16 cellular contexts compared by ENCODE assay signal in genomic region chr6:135434095-135434494, GRCh38.
DNase-seq lines count a peak whose midpoint lies in the region; ATAC-seq, FAIRE-seq and TF ChIP-seq lines count a peak whose summit lies in the region.
"Had no signal": no experiment of that assay in that cellular context is flagged by ENCODE, and none has a peak within 500 bp of the region (broad histone marks: within the 10 kb centered on the region; RNA-seq: fewer than 3 reads in every experiment).

No MANE protein-coding gene starts in this region.

- H2AFZ ChIP-seq in endothelial cell of umbilical vein (ENCODE audit: low read depth, low read length), result no peak overlapping the region

- TF ChIP-seq POLR2A in GM18505 (IDR thresholded peaks at IDR 0.05; ENCODE audit: borderline replicate concordance, extremely low read depth, insufficient read depth, insufficient read length) (no peak), endothelial cell of umbilical vein (IDR thresholded peaks at IDR 0.05; ENCODE audit: low read depth, low read length) (no peak)

- DNase-seq in MV-4-11 (lab: John Stamatoyannopoulos, UW) (peak; percentile 95), endothelial cell of umbilical vein (ENCODE audit: low read depth, low spot score) (peak; percentile 32), G401 (ENCODE audit: low spot score) (no peak), cerebellar nuclear complex (lab: John Stamatoyannopoulos, UW) (no peak)
- no peak for DNase-seq in activated CD8-positive, alpha-beta memory T cell treated with anti-CD3 and anti-CD28 coated beads for 24 hours
- no peak for DNase-seq in activated T-cell treated with anti-CD3 and anti-CD28 coated beads, Interleukin-2, amount 50 U/mL, for 48 hours
- DNase-seq: activated naive CD8-positive, alpha-beta T cell treated with anti-CD3 and anti-CD28 coated beads, Interleukin-2, amount 10 ng/mL, durations not matched to agents 7 days and 5 days; DMS153; hypothalamus; left ventricle myocardium inferior; NCI-H1417; NCI-H345; PC-3; stimulated activated naive CD8-positive, alpha-beta T cell treated with anti-CD3 and anti-CD28 coated beads, Interleukin-15, Interleukin-2, amounts not matched to agents 100 U/mL and 50 U/mL, for 24 hours had no signal

- CTCF ChIA-PET in endothelial cell of umbilical vein (lab: Charles Lee), result interaction anchor here (1.2 kb wide), 1 partner anchor 792 kb away, joined by 3 read pairs; no protein-coding TSS in a partner anchor

- in situ Hi-C loops in G401 (cut with HindIII; ENCODE audit: low sequenced_read_pairs), result no loop called here

- no TSS peak for BruUV-seq in endothelial cell of umbilical vein (replicated peaks; lab: Mats Ljungman, UMichigan)

- no peak for TF ChIP-seq CTCF in endothelial cell of umbilical vein (IDR thresholded peaks at IDR 0.05; ENCODE audit: extremely low read depth in 1 of 2, insufficient read depth in 1 of 2, low read depth in 1 of 2, low read length in 2 of 2)

- no peaks in the 10 kb centered on the region for H3K79me2 ChIP-seq in endothelial cell of umbilical vein (ENCODE audit: control insufficient read depth, insufficient read depth, low read length)

- peaks cover 0 to 3% of the 10 kb centered on the region in 2 experiments for H3K36me3 ChIP-seq in endothelial cell of umbilical vein (ENCODE audit: control insufficient read depth in 2 of 2, extremely low read depth in 1 of 2, insufficient read depth in 2 of 2, low read length in 2 of 2)

- H3K4me2 ChIP-seq in endothelial cell of umbilical vein (ENCODE audit: insufficient read depth, low read length), result peak overlapping the region; percentile 31

- no peak for FAIRE-seq in endothelial cell of umbilical vein (lab: Jason Lieb, UNC)

- intact Hi-C loops in endothelial cell of umbilical vein (cut with micrococcal nuclease), result no loop called here

- H3K9me1 ChIP-seq in endothelial cell of umbilical vein (replicated peaks; ENCODE audit: control insufficient read depth, extremely low read depth, insufficient read depth, low read length), result no peaks in the 10 kb centered on the region

- POLR2A ChIA-PET in endothelial cell of umbilical vein (lab: Charles Lee), result no interaction called here

- no peak overlapping the region for H3K4me3 ChIP-seq in endothelial cell of umbilical vein (replicated peaks in 1 of 3; ENCODE audit: insufficient read depth in 1 of 3, low read depth in 1 of 3, low read length in 3 of 3)
- H3K4me3 ChIP-seq: left ventricle myocardium inferior had no signal

- ATAC-seq in GM18505 (IDR thresholded peaks at IDR 0.05; ENCODE audit: unreplicated experiment), result peak; percentile 76
- ATAC-seq in HG02678 (IDR thresholded peaks at IDR 0.05; ENCODE audit: unreplicated experiment), result peak; percentile 59
- ATAC-seq: PC-3; stimulated activated naive CD8-positive, alpha-beta T cell treated with anti-CD3 and anti-CD28 coated beads, Interleukin-15, Interleukin-2, amounts not matched to agents 100 U/mL and 50 U/mL, for 24 hours had no signal

- H3K9me3 ChIP-seq in endothelial cell of umbilical vein (replicated peaks; ENCODE audit: control insufficient read depth, insufficient read depth, low read length), result no peaks in the 10 kb centered on the region
- H3K9me3 ChIP-seq: left ventricle myocardium inferior had no signal

- no peaks in the 10 kb centered on the region for H3K27me3 ChIP-seq in endothelial cell of umbilical vein (ENCODE audit: control insufficient read depth in 2 of 2, insufficient read depth in 2 of 2, low read length in 2 of 2)

- dilution Hi-C loops in endothelial cell of umbilical vein (cut with MboI; ENCODE audit: extremely low pct_ligation_motif_present, low sequenced_read_pairs), result no loop called here

- no peak overlapping the region for H3K27ac ChIP-seq in endothelial cell of umbilical vein (ENCODE audit: insufficient read depth, low read depth, low read length)
- H3K27ac ChIP-seq: left ventricle myocardium inferior had no signal

- no peak overlapping the region for H3K9ac ChIP-seq in endothelial cell of umbilical vein (replicated peaks; ENCODE audit: extremely low read depth, insufficient read depth, low read length)

- peaks cover 5% of the 10 kb centered on the region for H3K4me1 ChIP-seq in endothelial cell of umbilical vein (ENCODE audit: control insufficient read depth, extremely low read depth, insufficient read depth, low read length)
- H3K4me1 ChIP-seq: left ventricle myocardium inferior had no signal

- H4K20me1 ChIP-seq in endothelial cell of umbilical vein (replicated peaks; ENCODE audit: control insufficient read depth, extremely low read depth, insufficient read depth, low read length), result no peaks in the 10 kb centered on the region

TF ChIP-seq in endothelial cell of umbilical vein, 7 proteins besides CTCF, POLR2A, EP300 and RAD21:
- TF ChIP-seq MAX (IDR thresholded peaks at IDR 0.05; ENCODE audit: insufficient read depth, insufficient read length) (no peak), JUN (IDR thresholded peaks at IDR 0.05; ENCODE audit: borderline replicate concordance, insufficient read depth, insufficient read length, low read depth) (no peak), EZH2 (IDR thresholded peaks at IDR 0.05; ENCODE audit: borderline replicate concordance, low read depth, low read length, severe bottlenecking) (no peak), FOS (IDR thresholded peaks at IDR 0.05; ENCODE audit: borderline replicate concordance, insufficient read depth, low read length) (no peak), MYC (IDR thresholded peaks at IDR 0.05; ENCODE audit: low read depth, low read length) (no peak), POLR2AphosphoS5 (IDR thresholded peaks at IDR 0.05; ENCODE audit: insufficient read depth, low read depth, low read length) (no peak), GATA2 (IDR thresholded peaks at IDR 0.05; ENCODE audit: insufficient read depth, insufficient read length, low read depth, low read length) (no peak)

Comparison
In these comparisons a context has a peak if more than half of its experiments do, and no peak if none do; other contexts are left out.
1. DNase-seq: peak in MV-4-11 (single experiment) and endothelial cell of umbilical vein (single experiment); none in G401 (single experiment), activated CD8-positive, alpha-beta memory T cell treated with anti-CD3 and anti-CD28 coated beads for 24 hours (single experiment), cerebellar nuclear complex (0 of 2) and activated T-cell treated with anti-CD3 and anti-CD28 coated beads, Interleukin-2, amount 50 U/mL, for 48 hours (0 of 2).